In genomic region chr1:8374812-8375211, GRCh38 we compare ENCODE assay signal across 8 cellular contexts. TPM values are rescaled to one million over a fixed set of nuclear protein-coding genes. Genes with fewer than 3 reads are reported as not detected.
DNase-seq lines count a peak whose midpoint lies in the region; TF ChIP-seq lines count a peak whose summit lies in the region.

No MANE protein-coding gene starts in this region.

- H3F3A ChIP-seq in OCI-LY1 (ENCODE audit: insufficient read depth, low read length) (no peaks in the 10 kb centered on the region), neural progenitor cell (ENCODE audit: low read depth) (peaks cover 40% of the 10 kb centered on the region)

- H3K27me3 ChIP-seq in OCI-LY1 (ENCODE audit: insufficient read depth, low read length), result no peaks in the 10 kb centered on the region
- H3K27me3 ChIP-seq in neural progenitor cell, result no peaks in the 10 kb centered on the region

- no peaks in the 10 kb centered on the region for H3K9me2 ChIP-seq in OCI-LY1 (ENCODE audit: low read depth, low read length)

- H3K9me3 ChIP-seq in OCI-LY1 (ENCODE audit: low read length) (no peaks in the 10 kb centered on the region), neural progenitor cell (ENCODE audit: low read depth) (no peaks in the 10 kb centered on the region)

- H3K9me3 Mint-ChIP-seq in chondrocyte (ENCODE audit: low read depth) (no peaks in the 10 kb centered on the region), neural progenitor cell (no peaks in the 10 kb centered on the region)

- no peaks in the 10 kb centered on the region for H3K4me1 ChIP-seq in OCI-LY1 (ENCODE audit: insufficient read depth, low read length, severe bottlenecking)
- peaks cover 67% of the 10 kb centered on the region for H3K4me1 ChIP-seq in neural progenitor cell

- H4K20me1 ChIP-seq in OCI-LY1 (ENCODE audit: insufficient read depth, low read length) (no peaks in the 10 kb centered on the region), neural progenitor cell (ENCODE audit: low read depth) (peaks cover 97% of the 10 kb centered on the region)

- H3K4me3 ChIP-seq in OCI-LY1 (ENCODE audit: low read depth, low read length, poor library complexity, severe bottlenecking) (no peak overlapping the region), neural progenitor cell (no peak overlapping the region)

- H3K4me2 ChIP-seq in OCI-LY1 (ENCODE audit: low read length) (no peak overlapping the region), neural progenitor cell (peak overlapping the region; percentile 62)

- H3K9ac ChIP-seq in OCI-LY1 (ENCODE audit: low read length) (no peak overlapping the region), neural progenitor cell (no peak overlapping the region)

- H3K27ac ChIP-seq in OCI-LY1 (ENCODE audit: low read depth, low read length, poor library complexity, severe bottlenecking), result no peak overlapping the region
- H3K27ac ChIP-seq in neural progenitor cell, result peak overlapping the region; percentile 91

- peaks cover 1% of the 10 kb centered on the region for H3K36me3 Mint-ChIP-seq in chondrocyte (ENCODE audit: low read depth)
- peaks cover 12% of the 10 kb centered on the region for H3K36me3 Mint-ChIP-seq in neural progenitor cell

- no peak overlapping the region for H3K4me3 Mint-ChIP-seq in chondrocyte (ENCODE audit: unreplicated experiment)
- H3K4me3 Mint-ChIP-seq in neural progenitor cell, result no peak overlapping the region

- H3K27me3 Mint-ChIP-seq in chondrocyte (ENCODE audit: low read depth) (no peaks in the 10 kb centered on the region), neural progenitor cell (ENCODE audit: insufficient read depth, low read depth) (peaks cover 9% of the 10 kb centered on the region)

- H3K4me1 Mint-ChIP-seq in chondrocyte (ENCODE audit: low read depth) (peaks cover 70% of the 10 kb centered on the region), neural progenitor cell (peaks cover 86% of the 10 kb centered on the region)

- H3K36me3 ChIP-seq in OCI-LY1 (ENCODE audit: insufficient read depth, low read length) (peaks cover 83% of the 10 kb centered on the region), neural progenitor cell (no peaks in the 10 kb centered on the region)

- H3K79me2 ChIP-seq in OCI-LY1 (ENCODE audit: insufficient read depth, low read length) (peaks cover 86% of the 10 kb centered on the region), neural progenitor cell (ENCODE audit: low read depth) (peaks cover 77% of the 10 kb centered on the region)

- peak; percentile 53 for TF ChIP-seq CTCF in OCI-LY1 (IDR thresholded peaks at IDR 0.05; ENCODE audit: low read length)
- peak; percentile 70 for TF ChIP-seq CTCF in chondrocyte (IDR thresholded peaks at IDR 0.05)
- peak; percentile 49 for TF ChIP-seq CTCF in neural progenitor cell (IDR thresholded peaks at IDR 0.05)

- H2AFZ ChIP-seq in OCI-LY1 (ENCODE audit: low read length), result no peak overlapping the region
- H2AFZ ChIP-seq in neural progenitor cell (replicated peaks), result no peak overlapping the region

- H3K27ac Mint-ChIP-seq in chondrocyte (ENCODE audit: unreplicated experiment) (peak overlapping the region; percentile 96), neural progenitor cell (peak overlapping the region; percentile 64)

- peak; percentile 28 for DNase-seq in activated naive CD4-positive, alpha-beta T cell treated with Interleukin-2 at 50 U/mL for 16 hours
- no peak for DNase-seq in activated naive CD4-positive, alpha-beta T cell (lab: John Stamatoyannopoulos, UW)
- DNase-seq in chondrocyte (ENCODE audit: low spot score) (no peak), neural progenitor cell (ENCODE audit: low spot score) (peak; percentile 55), NCI-H524 treated with DMSO at 0.1 percent for 48 hours (lab: John Stamatoyannopoulos, UW) (no peak), LoVo (ENCODE audit: low spot score) (no peak), mesenteric fat pad (ENCODE audit: low spot score) (no peak)

RNA-seq across cellular contexts. Expression of gene SLC45A1, which starts 56.9 kb away (rescaled TPM):
- total RNA-seq in chondrocyte, result 2.9 to 5.1 TPM (median 4.8 TPM) in 3 replicates
- 1.1 and 3.3 TPM in 2 replicates for total RNA-seq in neural progenitor cell (ENCODE audit: low replicate concordance)
- total RNA-seq in mesenteric fat pad, result 2.0 TPM

Comparison
In these comparisons a context has a peak if more than half of its experiments do, and no peak if none do; other contexts are left out.
1. DNase-seq: peak in activated naive CD4-positive, alpha-beta T cell treated with Interleukin-2 at 50 U/mL for 16 hours (single experiment) and neural progenitor cell (single experiment); none in activated naive CD4-positive, alpha-beta T cell (0 of 4), chondrocyte (single experiment), NCI-H524 treated with DMSO at 0.1 percent for 48 hours (single experiment), LoVo (single experiment) and mesenteric fat pad (single experiment).
2. Peak in every context shown above with its lines, with median percentiles within 50 percentile points of each other: CTCF ChIP-seq.